In the genomic region with DNA sequence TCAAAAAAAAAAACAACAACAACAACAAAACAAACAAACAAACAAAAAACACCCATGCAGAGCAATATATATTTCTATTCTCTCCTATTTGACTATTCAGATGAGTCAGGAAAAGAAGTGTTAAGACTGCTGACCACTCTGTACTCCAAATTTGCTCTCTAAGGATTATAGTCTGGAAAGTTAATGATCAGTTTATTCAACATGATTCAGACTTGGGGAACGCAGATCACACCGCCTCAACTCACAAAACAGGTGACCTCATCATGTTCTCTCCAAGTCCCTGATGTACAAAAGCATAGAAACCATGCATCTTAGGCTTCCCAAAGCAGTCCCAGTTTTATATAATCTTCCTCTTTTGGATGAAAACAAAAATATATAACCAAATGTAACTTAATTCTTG, we compare ENCODE assay signal across 2 cellular contexts.
TF ChIP-seq lines count a peak whose summit lies in the region.

No MANE protein-coding gene starts in this region.

TF ChIP-seq in A549, 52 proteins besides CTCF, POLR2A, EP300 and RAD21:
- TF ChIP-seq USF2 (IDR thresholded peaks at IDR 0.05) (no peak), HEYL (CRISPR knock-in tag; IDR thresholded peaks at IDR 0.05) (no peak), TP53 (CRISPR knock-in tag; IDR thresholded peaks at IDR 0.05) (no peak), HMGXB4 (CRISPR knock-in tag; IDR thresholded peaks at IDR 0.05; ENCODE audit: borderline replicate concordance) (no peak), E2F6 (IDR thresholded peaks at IDR 0.05; ENCODE audit: borderline replicate concordance, low read depth) (no peak), PHF8 (IDR thresholded peaks at IDR 0.05; ENCODE audit: borderline replicate concordance, low read depth) (no peak), HDAC2 (IDR thresholded peaks at IDR 0.05) (no peak), JUN (IDR thresholded peaks at IDR 0.05) (no peak), FOXS1 (CRISPR knock-in tag; IDR thresholded peaks at IDR 0.05) (no peak), RNF2 (IDR thresholded peaks at IDR 0.05; ENCODE audit: borderline replicate concordance, low read depth) (no peak), BHLHE40 (IDR thresholded peaks at IDR 0.05; ENCODE audit: low read depth, low read length) (no peak), NR3C1 (IDR thresholded peaks at IDR 0.05) (no peak), EHF (CRISPR knock-in tag; IDR thresholded peaks at IDR 0.05) (no peak), POLR2AphosphoS2 (conservative IDR thresholded peaks at IDR 0.05; ENCODE audit: low read length) (no peak), MAFK (IDR thresholded peaks at IDR 0.05; ENCODE audit: partially characterized antibody) (peak; percentile 55), FOSL2 (IDR thresholded peaks at IDR 0.05) (peak; percentile 41; the same call in 1 of the 2 replicates), FOSL2 (CRISPR knock-in tag; IDR thresholded peaks at IDR 0.05) (peak; percentile 65), HOXA7 (CRISPR knock-in tag; IDR thresholded peaks at IDR 0.05) (no peak)

TF ChIP-seq in HepG2, 621 proteins besides CTCF, POLR2A, EP300 and RAD21:
- TF ChIP-seq ZNF780A (CRISPR knock-in tag; IDR thresholded peaks at IDR 0.05) (no peak), MTERF4 (CRISPR knock-in tag; IDR thresholded peaks at IDR 0.05) (no peak), SNAPC4 (CRISPR knock-in tag; IDR thresholded peaks at IDR 0.05) (no peak), DR1 (CRISPR knock-in tag; IDR thresholded peaks at IDR 0.05) (no peak)
